ENCODE assay signal across 1 cellular context in the genomic region with DNA sequence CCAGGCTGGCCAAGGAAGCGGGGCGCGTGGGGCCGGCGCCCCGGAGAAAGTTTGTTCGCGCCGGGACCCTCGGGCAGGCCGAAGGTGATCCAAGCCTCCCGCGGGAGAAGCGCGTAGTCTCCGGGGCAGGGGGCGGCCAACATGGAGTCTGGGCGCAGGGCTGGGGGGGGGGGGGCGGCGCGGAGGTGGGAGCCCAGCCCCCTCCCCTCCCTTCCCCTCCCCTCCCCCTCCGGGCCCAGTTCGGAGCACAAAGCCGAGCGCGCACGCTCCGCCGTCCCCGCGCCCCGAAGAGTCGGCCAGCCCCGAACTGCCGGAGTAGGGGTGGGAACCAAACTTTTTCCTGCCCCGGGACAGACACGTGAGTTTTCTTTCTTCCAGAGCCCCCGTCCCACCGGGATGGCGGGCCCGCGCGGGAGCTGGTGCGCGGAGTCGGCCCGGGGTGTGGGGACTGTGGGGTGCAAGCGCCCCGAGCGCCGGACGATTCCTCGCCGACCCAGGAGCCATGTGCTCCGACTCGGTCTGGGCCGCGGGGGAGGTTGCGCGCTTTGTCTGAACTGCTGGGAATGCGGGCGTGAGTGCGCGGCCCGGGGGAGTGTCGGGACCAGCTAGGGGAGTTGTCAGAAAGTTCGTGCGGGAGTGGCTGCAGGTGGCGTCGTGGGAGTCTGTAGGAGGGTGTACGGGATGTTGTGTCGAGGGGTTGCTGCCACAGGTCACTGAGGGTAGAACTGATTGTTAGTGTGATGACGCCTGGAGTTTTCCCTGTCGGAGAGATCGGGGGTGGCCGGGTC.
TF ChIP-seq lines count a peak whose summit lies in the region.

No MANE protein-coding gene starts in this region.

TF ChIP-seq in HepG2, 621 proteins besides CTCF, POLR2A, EP300 and RAD21 (continued from another document and continues in another):
- no peak for TF ChIP-seq TCF12 (IDR thresholded peaks at IDR 0.05)
- TF ChIP-seq TCF12 (CRISPR knock-in tag; IDR thresholded peaks at IDR 0.05) = peak; percentile 89; the same call in 1 of the 2 replicates
- no peak for TF ChIP-seq ZNF549 (CRISPR knock-in tag; IDR thresholded peaks at IDR 0.05)
- TF ChIP-seq ZNF577 (CRISPR knock-in tag; IDR thresholded peaks at IDR 0.05; ENCODE audit: borderline replicate concordance, low read depth) = peak; percentile 69; the same call in 1 of the 2 replicates
- peak; percentile 17; the same call in 1 of the 2 replicates for TF ChIP-seq MAF1 (CRISPR knock-in tag; IDR thresholded peaks at IDR 0.05; ENCODE audit: borderline replicate concordance)
- no peak; the same call in 1 of the 2 replicates for TF ChIP-seq ZNF296 (CRISPR knock-in tag; conservative IDR thresholded peaks at IDR 0.05)
- TF ChIP-seq ZBTB38 (CRISPR knock-in tag; IDR thresholded peaks at IDR 0.05) = no peak
- no peak for TF ChIP-seq ZNF629 (CRISPR knock-in tag; conservative IDR thresholded peaks at IDR 0.05)
- TF ChIP-seq, protein P1, sequence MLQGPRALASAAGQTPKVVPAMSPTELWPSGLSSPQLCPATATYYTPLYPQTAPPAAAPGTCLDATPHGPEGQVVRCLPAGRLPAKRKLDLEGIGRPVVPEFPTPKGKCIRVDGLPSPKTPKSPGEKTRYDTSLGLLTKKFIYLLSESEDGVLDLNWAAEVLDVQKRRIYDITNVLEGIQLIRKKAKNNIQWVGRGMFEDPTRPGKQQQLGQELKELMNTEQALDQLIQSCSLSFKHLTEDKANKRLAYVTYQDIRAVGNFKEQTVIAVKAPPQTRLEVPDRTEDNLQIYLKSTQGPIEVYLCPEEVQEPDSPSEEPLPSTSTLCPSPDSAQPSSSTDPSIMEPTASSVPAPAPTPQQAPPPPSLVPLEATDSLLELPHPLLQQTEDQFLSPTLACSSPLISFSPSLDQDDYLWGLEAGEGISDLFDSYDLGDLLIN (CRISPR knock-in tag; IDR thresholded peaks at IDR 0.05; ENCODE audit: borderline replicate concordance) = no peak
- TF ChIP-seq KAT8 (CRISPR knock-in tag; IDR thresholded peaks at IDR 0.05) = peak; percentile 53; the same call in 1 of the 2 replicates
- TF ChIP-seq, protein P2, sequence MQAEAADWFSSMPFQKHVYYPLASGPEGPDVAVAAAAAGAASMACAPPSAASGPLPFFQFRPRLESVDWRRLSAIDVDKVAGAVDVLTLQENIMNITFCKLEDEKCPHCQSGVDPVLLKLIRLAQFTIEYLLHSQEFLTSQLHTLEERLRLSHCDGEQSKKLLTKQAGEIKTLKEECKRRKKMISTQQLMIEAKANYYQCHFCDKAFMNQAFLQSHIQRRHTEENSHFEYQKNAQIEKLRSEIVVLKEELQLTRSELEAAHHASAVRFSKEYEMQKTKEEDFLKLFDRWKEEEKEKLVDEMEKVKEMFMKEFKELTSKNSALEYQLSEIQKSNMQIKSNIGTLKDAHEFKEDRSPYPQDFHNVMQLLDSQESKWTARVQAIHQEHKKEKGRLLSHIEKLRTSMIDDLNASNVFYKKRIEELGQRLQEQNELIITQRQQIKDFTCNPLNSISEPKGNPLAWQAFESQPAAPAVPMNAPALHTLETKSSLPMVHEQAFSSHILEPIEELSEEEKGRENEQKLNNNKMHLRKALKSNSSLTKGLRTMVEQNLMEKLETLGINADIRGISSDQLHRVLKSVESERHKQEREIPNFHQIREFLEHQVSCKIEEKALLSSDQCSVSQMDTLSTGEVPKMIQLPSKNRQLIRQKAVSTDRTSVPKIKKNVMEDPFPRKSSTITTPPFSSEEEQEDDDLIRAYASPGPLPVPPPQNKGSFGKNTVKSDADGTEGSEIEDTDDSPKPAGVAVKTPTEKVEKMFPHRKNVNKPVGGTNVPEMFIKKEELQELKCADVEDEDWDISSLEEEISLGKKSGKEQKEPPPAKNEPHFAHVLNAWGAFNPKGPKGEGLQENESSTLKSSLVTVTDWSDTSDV (CRISPR knock-in tag; IDR thresholded peaks at IDR 0.05) = no peak
- peak; percentile 82 for TF ChIP-seq KLF6 (CRISPR knock-in tag; IDR thresholded peaks at IDR 0.05)
- peak; percentile 86 for TF ChIP-seq ATF7-NPFF (CRISPR knock-in tag; IDR thresholded peaks at IDR 0.05; ENCODE audit: low read depth)
- TF ChIP-seq ZNF616 (CRISPR knock-in tag; IDR thresholded peaks at IDR 0.05; ENCODE audit: low read depth) = no peak; the same call in 1 of the 2 replicates
- no peak for TF ChIP-seq FOXP1 (IDR thresholded peaks at IDR 0.05)
- no peak for TF ChIP-seq FOXP1 (CRISPR knock-in tag; IDR thresholded peaks at IDR 0.05)
- TF ChIP-seq SOX5 (CRISPR knock-in tag; IDR thresholded peaks at IDR 0.05; ENCODE audit: borderline replicate concordance) = 0 out of 2 replicates have a peak, but pooled peaks have one; percentile 25
- no peak for TF ChIP-seq ZNF674 (CRISPR knock-in tag; IDR thresholded peaks at IDR 0.05; ENCODE audit: low read depth)
- no peak for TF ChIP-seq ZSCAN31 (CRISPR knock-in tag; IDR thresholded peaks at IDR 0.05; ENCODE audit: low read depth)
- TF ChIP-seq ZNF30 (CRISPR knock-in tag; IDR thresholded peaks at IDR 0.05) = 0 out of 2 replicates have a peak, but pooled peaks have one; percentile 49
- TF ChIP-seq ZNF33B (CRISPR knock-in tag; IDR thresholded peaks at IDR 0.05) = peak; percentile 92
- TF ChIP-seq FOXK1 (CRISPR knock-in tag; IDR thresholded peaks at IDR 0.05; ENCODE audit: borderline replicate concordance, low read depth) = peak; percentile 30; the same call in 1 of the 2 replicates
- peak; percentile 87 for TF ChIP-seq ZNF441 (CRISPR knock-in tag; IDR thresholded peaks at IDR 0.05; ENCODE audit: borderline replicate concordance)
- TF ChIP-seq, protein P3, sequence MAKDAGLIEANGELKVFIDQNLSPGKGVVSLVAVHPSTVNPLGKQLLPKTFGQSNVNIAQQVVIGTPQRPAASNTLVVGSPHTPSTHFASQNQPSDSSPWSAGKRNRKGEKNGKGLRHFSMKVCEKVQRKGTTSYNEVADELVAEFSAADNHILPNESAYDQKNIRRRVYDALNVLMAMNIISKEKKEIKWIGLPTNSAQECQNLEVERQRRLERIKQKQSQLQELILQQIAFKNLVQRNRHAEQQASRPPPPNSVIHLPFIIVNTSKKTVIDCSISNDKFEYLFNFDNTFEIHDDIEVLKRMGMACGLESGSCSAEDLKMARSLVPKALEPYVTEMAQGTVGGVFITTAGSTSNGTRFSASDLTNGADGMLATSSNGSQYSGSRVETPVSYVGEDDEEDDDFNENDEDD (CRISPR knock-in tag; IDR thresholded peaks at IDR 0.05; ENCODE audit: borderline replicate concordance) = peak; percentile 87
- TF ChIP-seq PHF8 (CRISPR knock-in tag; IDR thresholded peaks at IDR 0.05) = peak; percentile 87
- TF ChIP-seq TBL1XR1 (IDR thresholded peaks at IDR 0.05; ENCODE audit: borderline replicate concordance, low read length, partially characterized antibody) = peak; percentile 46
- TF ChIP-seq ZNF124 (CRISPR knock-in tag; IDR thresholded peaks at IDR 0.05) = peak; percentile 51; the same call in 1 of the 2 replicates
- TF ChIP-seq TCF7 (IDR thresholded peaks at IDR 0.05; ENCODE audit: low read depth) = no peak
- TF ChIP-seq, protein P4, sequence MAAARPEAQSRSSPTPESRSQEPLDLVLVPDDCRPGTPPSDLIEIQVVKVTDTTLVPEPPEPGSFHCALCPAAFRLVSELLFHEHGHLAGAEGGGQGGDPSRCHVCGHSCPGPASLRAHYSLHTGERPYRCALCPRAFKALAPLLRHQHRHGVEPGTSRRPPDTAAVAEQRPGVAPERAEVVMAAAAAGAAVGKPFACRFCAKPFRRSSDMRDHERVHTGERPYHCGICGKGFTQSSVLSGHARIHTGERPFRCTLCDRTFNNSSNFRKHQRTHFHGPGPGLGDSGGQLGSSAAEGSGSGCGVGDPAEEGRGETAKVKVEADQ (CRISPR knock-in tag; IDR thresholded peaks at IDR 0.05; ENCODE audit: borderline replicate concordance) = peak; percentile 91
- TF ChIP-seq ERF (CRISPR knock-in tag; IDR thresholded peaks at IDR 0.05) = peak; percentile 43; the same call in 1 of the 2 replicates
- no peak for TF ChIP-seq ZNF382 (CRISPR knock-in tag; IDR thresholded peaks at IDR 0.05; ENCODE audit: borderline replicate concordance)
- TF ChIP-seq ADNP (CRISPR knock-in tag; IDR thresholded peaks at IDR 0.05) = no peak
- TF ChIP-seq ZNF12 (CRISPR knock-in tag; IDR thresholded peaks at IDR 0.05) = no peak
- no peak for TF ChIP-seq MATR3 (CRISPR knock-in tag; IDR thresholded peaks at IDR 0.05)
- TF ChIP-seq, protein P5, sequence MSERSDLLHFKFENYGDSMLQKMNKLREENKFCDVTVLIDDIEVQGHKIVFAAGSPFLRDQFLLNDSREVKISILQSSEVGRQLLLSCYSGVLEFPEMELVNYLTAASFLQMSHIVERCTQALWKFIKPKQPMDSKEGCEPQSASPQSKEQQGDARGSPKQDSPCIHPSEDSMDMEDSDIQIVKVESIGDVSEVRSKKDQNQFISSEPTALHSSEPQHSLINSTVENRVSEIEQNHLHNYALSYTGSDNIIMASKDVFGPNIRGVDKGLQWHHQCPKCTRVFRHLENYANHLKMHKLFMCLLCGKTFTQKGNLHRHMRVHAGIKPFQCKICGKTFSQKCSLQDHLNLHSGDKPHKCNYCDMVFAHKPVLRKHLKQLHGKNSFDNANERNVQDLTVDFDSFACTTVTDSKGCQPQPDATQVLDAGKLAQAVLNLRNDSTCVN (CRISPR knock-in tag; IDR thresholded peaks at IDR 0.05; ENCODE audit: borderline replicate concordance) = peak; percentile 75; the same call in 1 of the 2 replicates
- no peak for TF ChIP-seq KLF12 (CRISPR knock-in tag; IDR thresholded peaks at IDR 0.05; ENCODE audit: borderline replicate concordance)
- TF ChIP-seq ZNF570 (CRISPR knock-in tag; IDR thresholded peaks at IDR 0.05; ENCODE audit: borderline replicate concordance) = peak; percentile 93; the same call in 1 of the 2 replicates
- TF ChIP-seq BORCS8-MEF2B (CRISPR knock-in tag; IDR thresholded peaks at IDR 0.05) = no peak; the same call in 1 of the 2 replicates
- peak; percentile 93 for TF ChIP-seq ZNF317 (CRISPR knock-in tag; IDR thresholded peaks at IDR 0.05)
- TF ChIP-seq SIN3B (IDR thresholded peaks at IDR 0.05; ENCODE audit: low read length) = no peak
- TF ChIP-seq, protein P6, sequence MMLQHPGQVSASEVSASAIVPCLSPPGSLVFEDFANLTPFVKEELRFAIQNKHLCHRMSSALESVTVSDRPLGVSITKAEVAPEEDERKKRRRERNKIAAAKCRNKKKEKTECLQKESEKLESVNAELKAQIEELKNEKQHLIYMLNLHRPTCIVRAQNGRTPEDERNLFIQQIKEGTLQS (CRISPR knock-in tag; IDR thresholded peaks at IDR 0.05) = no peak
- TF ChIP-seq, protein P7, sequence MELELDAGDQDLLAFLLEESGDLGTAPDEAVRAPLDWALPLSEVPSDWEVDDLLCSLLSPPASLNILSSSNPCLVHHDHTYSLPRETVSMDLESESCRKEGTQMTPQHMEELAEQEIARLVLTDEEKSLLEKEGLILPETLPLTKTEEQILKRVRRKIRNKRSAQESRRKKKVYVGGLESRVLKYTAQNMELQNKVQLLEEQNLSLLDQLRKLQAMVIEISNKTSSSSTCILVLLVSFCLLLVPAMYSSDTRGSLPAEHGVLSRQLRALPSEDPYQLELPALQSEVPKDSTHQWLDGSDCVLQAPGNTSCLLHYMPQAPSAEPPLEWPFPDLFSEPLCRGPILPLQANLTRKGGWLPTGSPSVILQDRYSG (CRISPR knock-in tag; IDR thresholded peaks at IDR 0.05) = no peak; the same call in 1 of the 2 replicates
- peak; percentile 75 for TF ChIP-seq ZNF781 (CRISPR knock-in tag; IDR thresholded peaks at IDR 0.05; ENCODE audit: borderline replicate concordance, not compliant biosample characterization)
- TF ChIP-seq, protein P8, sequence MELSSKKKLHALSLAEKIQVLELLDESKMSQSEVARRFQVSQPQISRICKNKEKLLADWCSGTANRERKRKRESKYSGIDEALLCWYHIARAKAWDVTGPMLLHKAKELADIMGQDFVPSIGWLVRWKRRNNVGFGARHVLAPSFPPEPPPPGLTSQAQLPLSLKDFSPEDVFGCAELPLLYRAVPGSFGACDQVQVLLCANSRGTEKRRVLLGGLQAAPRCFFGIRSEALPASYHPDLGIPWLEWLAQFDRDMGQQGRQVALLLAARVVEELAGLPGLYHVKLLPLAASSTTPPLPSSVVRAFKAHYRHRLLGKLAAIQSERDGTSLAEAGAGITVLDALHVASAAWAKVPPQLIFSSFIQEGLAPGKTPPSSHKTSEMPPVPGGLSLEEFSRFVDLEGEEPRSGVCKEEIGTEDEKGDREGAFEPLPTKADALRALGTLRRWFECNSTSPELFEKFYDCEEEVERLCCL (CRISPR knock-in tag; IDR thresholded peaks at IDR 0.05; ENCODE audit: borderline replicate concordance) = no peak
- TF ChIP-seq, protein P9, sequence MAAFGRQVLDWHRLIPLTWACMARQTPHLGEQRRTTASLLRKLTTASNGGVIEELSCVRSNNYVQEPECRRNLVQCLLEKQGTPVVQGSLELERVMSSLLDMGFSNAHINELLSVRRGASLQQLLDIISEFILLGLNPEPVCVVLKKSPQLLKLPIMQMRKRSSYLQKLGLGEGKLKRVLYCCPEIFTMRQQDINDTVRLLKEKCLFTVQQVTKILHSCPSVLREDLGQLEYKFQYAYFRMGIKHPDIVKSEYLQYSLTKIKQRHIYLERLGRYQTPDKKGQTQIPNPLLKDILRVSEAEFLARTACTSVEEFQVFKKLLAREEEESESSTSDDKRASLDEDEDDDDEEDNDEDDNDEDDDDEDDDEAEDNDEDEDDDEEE (CRISPR knock-in tag; IDR thresholded peaks at IDR 0.05) = peak; percentile 82; the same call in 1 of the 2 replicates
- TF ChIP-seq ZFX (CRISPR knock-in tag; IDR thresholded peaks at IDR 0.05; ENCODE audit: low read depth) = peak; percentile 76
- peak; percentile 97; the same call in 1 of the 2 replicates for TF ChIP-seq ZNF589 (CRISPR knock-in tag; conservative IDR thresholded peaks at IDR 0.05)
- no peak for TF ChIP-seq CREM (IDR thresholded peaks at IDR 0.05)
- TF ChIP-seq CREM (CRISPR knock-in tag; IDR thresholded peaks at IDR 0.05) = no peak
- peak; percentile 21; the same call in 1 of the 2 replicates for TF ChIP-seq JDP2 (CRISPR knock-in tag; IDR thresholded peaks at IDR 0.05; ENCODE audit: borderline replicate concordance)
- TF ChIP-seq ZNF605 (CRISPR knock-in tag; IDR thresholded peaks at IDR 0.05) = peak; percentile 93
- no peak for TF ChIP-seq JUN (CRISPR knock-in tag; IDR thresholded peaks at IDR 0.05)
- no peak for TF ChIP-seq MIXL1 (CRISPR knock-in tag; IDR thresholded peaks at IDR 0.05)
- TF ChIP-seq, protein P10, sequence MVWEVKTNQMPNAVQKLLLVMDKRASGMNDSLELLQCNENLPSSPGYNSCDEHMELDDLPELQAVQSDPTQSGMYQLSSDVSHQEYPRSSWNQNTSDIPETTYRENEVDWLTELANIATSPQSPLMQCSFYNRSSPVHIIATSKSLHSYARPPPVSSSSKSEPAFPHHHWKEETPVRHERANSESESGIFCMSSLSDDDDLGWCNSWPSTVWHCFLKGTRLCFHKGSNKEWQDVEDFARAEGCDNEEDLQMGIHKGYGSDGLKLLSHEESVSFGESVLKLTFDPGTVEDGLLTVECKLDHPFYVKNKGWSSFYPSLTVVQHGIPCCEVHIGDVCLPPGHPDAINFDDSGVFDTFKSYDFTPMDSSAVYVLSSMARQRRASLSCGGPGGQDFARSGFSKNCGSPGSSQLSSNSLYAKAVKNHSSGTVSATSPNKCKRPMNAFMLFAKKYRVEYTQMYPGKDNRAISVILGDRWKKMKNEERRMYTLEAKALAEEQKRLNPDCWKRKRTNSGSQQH (CRISPR knock-in tag; IDR thresholded peaks at IDR 0.05; ENCODE audit: low read depth) = no peak
- TF ChIP-seq KDM5A (IDR thresholded peaks at IDR 0.05; ENCODE audit: borderline replicate concordance, low read length) = 0 out of 2 replicates have a peak, but pooled peaks have one; percentile 30
- TF ChIP-seq SUZ12 (IDR thresholded peaks at IDR 0.05; ENCODE audit: low read depth, low read length) = no peak
- TF ChIP-seq PTBP1 (IDR thresholded peaks at IDR 0.05; ENCODE audit: low read depth, low read length, poor library complexity, severe bottlenecking) = no peak
- no peak for TF ChIP-seq ATRX (CRISPR knock-in tag; IDR thresholded peaks at IDR 0.05; ENCODE audit: borderline replicate concordance)
